ENCODE assay signal across 12 cellular contexts in genomic region chr2:62724106-62724505, GRCh38.
"Had no signal": no experiment of that assay in that cellular context is flagged by ENCODE, and none has a peak within 500 bp of the region (broad histone marks: within the 10 kb centered on the region; RNA-seq: fewer than 3 reads in every experiment).

No MANE protein-coding gene starts in this region.

- H3K27ac ChIP-seq: colonic mucosa, lower lobe of right lung had no signal

- H3K4me2 ChIP-seq: smooth muscle cell had no signal

- FAIRE-seq: bronchial epithelial cell had no signal

- H3K36me3 ChIP-seq: colonic mucosa, lower lobe of right lung had no signal

- H3K4me1 ChIP-seq: colonic mucosa, lower lobe of right lung had no signal

- H3K4me3 ChIP-seq: colonic mucosa, lower lobe of right lung, smooth muscle cell, tibial nerve had no signal

- DNase-seq: activated CD4-positive, alpha-beta T cell treated with anti-CD3 and anti-CD28 coated beads, Interleukin-2, amount 50 U/mL, for 1 hour; activated CD4-positive, CD25-positive, alpha-beta regulatory T cell; activated naive CD4-positive, alpha-beta T cell treated with anti-CD3 and anti-CD28 coated beads, Interleukin-2, amount 50 U/mL, for 16 hours; anterior cingulate cortex; colonic mucosa; glutamatergic neuron; lower lobe of right lung; naive thymus-derived CD4-positive, alpha-beta T cell had no signal

- H3K27me3 ChIP-seq: colonic mucosa, tibial nerve had no signal

- ATAC-seq: lower lobe of right lung; naive thymus-derived CD4-positive, alpha-beta T cell; stimulated activated effector memory CD8-positive, alpha-beta T cell treated with anti-CD3 and anti-CD28 coated beads, Interleukin-12 subunit alpha, Interleukin-12 subunit beta, amount 100 ng/mL, for 72 hours had no signal

- H3K9me3 ChIP-seq: colonic mucosa, lower lobe of right lung had no signal
